2 cellular contexts compared by ENCODE assay signal in the genomic region with DNA sequence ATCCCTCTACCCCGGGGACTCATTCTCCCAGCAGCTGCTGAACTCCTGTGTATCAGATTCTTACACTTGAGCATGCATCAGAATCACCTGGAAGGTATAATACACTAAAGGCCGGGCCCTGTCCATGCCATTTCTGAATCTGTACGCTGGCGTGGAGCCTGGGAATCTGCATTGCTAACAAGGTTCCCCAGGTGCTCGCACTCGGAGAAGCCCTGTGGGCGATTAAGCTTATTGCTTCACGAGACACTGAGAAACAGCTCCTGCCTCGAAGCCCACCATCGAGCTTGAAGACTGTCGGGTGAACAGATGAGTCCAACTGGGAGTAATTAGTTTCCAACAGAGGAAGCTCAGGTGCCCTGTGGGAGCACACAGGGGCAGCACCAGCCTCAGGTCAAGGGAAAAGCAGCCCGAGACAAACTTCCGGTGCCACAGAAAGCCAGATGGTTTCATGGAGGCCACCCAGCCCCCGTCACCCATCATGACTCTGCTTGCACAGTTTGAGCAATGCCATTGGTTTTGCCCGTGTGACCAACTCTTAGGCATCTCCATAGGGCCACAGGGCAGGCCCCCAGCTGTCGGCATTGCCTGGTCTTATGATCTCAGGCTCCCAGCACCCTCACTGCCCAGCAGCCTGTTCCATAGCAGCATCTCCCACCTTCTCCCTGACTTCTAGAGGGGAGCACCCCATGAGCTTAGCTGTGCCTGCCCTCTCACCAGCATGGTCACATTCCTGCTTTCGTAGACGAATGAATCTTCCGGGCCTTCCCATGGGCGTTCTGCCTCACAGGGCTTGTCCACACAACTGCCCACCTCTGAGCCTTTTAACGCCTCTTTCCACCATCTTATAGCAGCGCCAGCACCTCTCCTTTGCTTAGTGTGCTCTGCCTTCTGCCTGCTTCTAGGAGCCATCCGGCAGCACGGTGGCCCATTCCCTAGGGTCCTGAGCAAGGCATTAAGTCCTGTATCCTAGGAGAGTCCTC.
TF ChIP-seq lines count a peak whose summit lies in the region.

No MANE protein-coding gene starts in this region.

TF ChIP-seq in GM23338, 12 proteins besides CTCF, POLR2A, EP300 and RAD21 (continues in another document):
- TF ChIP-seq EZH2phosphoT487 (IDR thresholded peaks at IDR 0.05; ENCODE audit: unreplicated experiment) (no peak), STAT1 (IDR thresholded peaks at IDR 0.05; ENCODE audit: unreplicated experiment) (no peak), EZH2 (IDR thresholded peaks at IDR 0.05; ENCODE audit: low read depth, unreplicated experiment) (no peak), ZNF331 (CRISPR knock-in tag; IDR thresholded peaks at IDR 0.05; ENCODE audit: low read depth) (no peak), POLR2AphosphoS5 (IDR thresholded peaks at IDR 0.05; ENCODE audit: low read depth) (no peak), ZNF114 (CRISPR knock-in tag; IDR thresholded peaks at IDR 0.05) (no peak), JUNB (IDR thresholded peaks at IDR 0.05; ENCODE audit: unreplicated experiment) (no peak), ETS1 (IDR thresholded peaks at IDR 0.05) (no peak), NANOG (IDR thresholded peaks at IDR 0.05; ENCODE audit: borderline replicate concordance) (no peak), CREB1 (CRISPR knock-in tag; IDR thresholded peaks at IDR 0.05; ENCODE audit: low read depth) (no peak)
- TF ChIP-seq, protein P1, sequence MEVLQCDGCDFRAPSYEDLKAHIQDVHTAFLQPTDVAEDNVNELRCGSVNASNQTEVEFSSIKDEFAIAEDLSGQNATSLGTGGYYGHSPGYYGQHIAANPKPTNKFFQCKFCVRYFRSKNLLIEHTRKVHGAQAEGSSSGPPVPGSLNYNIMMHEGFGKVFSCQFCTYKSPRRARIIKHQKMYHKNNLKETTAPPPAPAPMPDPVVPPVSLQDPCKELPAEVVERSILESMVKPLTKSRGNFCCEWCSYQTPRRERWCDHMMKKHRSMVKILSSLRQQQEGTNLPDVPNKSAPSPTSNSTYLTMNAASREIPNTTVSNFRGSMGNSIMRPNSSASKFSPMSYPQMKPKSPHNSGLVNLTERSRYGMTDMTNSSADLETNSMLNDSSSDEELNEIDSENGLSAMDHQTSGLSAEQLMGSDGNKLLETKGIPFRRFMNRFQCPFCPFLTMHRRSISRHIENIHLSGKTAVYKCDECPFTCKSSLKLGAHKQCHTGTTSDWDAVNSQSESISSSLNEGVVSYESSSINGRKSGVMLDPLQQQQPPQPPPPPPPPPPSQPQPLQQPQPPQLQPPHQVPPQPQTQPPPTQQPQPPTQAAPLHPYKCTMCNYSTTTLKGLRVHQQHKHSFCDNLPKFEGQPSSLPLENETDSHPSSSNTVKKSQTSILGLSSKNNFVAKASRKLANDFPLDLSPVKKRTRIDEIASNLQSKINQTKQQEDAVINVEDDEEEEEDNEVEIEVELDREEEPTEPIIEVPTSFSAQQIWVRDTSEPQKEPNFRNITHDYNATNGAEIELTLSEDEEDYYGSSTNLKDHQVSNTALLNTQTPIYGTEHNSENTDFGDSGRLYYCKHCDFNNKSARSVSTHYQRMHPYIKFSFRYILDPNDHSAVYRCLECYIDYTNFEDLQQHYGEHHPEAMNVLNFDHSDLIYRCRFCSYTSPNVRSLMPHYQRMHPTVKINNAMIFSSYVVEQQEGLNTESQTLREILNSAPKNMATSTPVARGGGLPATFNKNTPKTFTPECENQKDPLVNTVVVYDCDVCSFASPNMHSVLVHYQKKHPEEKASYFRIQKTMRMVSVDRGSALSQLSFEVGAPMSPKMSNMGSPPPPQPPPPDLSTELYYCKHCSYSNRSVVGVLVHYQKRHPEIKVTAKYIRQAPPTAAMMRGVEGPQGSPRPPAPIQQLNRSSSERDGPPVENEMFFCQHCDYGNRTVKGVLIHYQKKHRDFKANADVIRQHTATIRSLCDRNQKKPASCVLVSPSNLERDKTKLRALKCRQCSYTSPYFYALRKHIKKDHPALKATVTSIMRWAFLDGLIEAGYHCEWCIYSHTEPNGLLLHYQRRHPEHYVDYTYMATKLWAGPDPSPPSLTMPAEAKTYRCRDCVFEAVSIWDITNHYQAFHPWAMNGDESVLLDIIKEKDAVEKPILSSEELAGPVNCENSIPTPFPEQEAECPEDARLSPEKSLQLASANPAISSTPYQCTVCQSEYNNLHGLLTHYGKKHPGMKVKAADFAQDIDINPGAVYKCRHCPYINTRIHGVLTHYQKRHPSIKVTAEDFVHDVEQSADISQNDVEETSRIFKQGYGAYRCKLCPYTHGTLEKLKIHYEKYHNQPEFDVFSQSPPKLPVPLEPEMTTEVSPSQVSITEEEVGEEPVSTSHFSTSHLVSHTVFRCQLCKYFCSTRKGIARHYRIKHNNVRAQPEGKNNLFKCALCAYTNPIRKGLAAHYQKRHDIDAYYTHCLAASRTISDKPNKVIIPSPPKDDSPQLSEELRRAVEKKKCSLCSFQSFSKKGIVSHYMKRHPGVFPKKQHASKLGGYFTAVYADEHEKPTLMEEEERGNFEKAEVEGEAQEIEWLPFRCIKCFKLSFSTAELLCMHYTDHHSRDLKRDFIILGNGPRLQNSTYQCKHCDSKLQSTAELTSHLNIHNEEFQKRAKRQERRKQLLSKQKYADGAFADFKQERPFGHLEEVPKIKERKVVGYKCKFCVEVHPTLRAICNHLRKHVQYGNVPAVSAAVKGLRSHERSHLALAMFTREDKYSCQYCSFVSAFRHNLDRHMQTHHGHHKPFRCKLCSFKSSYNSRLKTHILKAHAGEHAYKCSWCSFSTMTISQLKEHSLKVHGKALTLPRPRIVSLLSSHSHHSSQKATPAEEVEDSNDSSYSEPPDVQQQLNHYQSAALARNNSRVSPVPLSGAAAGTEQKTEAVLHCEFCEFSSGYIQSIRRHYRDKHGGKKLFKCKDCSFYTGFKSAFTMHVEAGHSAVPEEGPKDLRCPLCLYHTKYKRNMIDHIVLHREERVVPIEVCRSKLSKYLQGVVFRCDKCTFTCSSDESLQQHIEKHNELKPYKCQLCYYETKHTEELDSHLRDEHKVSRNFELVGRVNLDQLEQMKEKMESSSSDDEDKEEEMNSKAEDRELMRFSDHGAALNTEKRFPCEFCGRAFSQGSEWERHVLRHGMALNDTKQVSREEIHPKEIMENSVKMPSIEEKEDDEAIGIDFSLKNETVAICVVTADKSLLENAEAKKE (CRISPR knock-in tag; IDR thresholded peaks at IDR 0.05): no peak

TF ChIP-seq in H1, 55 proteins besides CTCF, POLR2A, EP300 and RAD21:
- TF ChIP-seq KDM4A (IDR thresholded peaks at IDR 0.05; ENCODE audit: low read depth, low read length, severe bottlenecking): no peak
- TF ChIP-seq ASH2L (IDR thresholded peaks at IDR 0.05; ENCODE audit: low read length): no peak
- TF ChIP-seq HDAC6 (IDR thresholded peaks at IDR 0.05; ENCODE audit: low read depth, low read length): no peak
- no peak for TF ChIP-seq RNF2 (IDR thresholded peaks at IDR 0.05; ENCODE audit: borderline replicate concordance, low read depth, low read length, missing control alignments, poor library complexity, severe bottlenecking)
- TF ChIP-seq CBX8 (IDR thresholded peaks at IDR 0.05; ENCODE audit: borderline replicate concordance, low read depth, low read length): no peak
- TF ChIP-seq YY1 (IDR thresholded peaks at IDR 0.05; ENCODE audit: low read depth, low read length): no peak
- no peak for TF ChIP-seq RXRA (IDR thresholded peaks at IDR 0.05; ENCODE audit: insufficient read depth, low read depth, low read length)
